Comparison of ENCODE assay signal across 1 cellular context in genomic region chr15:74359376-74359775, GRCh38. TPM values are rescaled to one million over a fixed set of nuclear protein-coding genes. Genes with fewer than 3 reads are reported as not detected.
"Had no signal": no experiment of that assay in that cellular context is flagged by ENCODE, and none has a peak within 500 bp of the region (broad histone marks: within the 10 kb centered on the region; RNA-seq: fewer than 3 reads in every experiment).

No MANE protein-coding gene starts in this region.

RNA-seq across cellular contexts. Expression of gene CYP11A1, which starts 8.1 kb away (rescaled TPM):
- total RNA-seq: activated CD4-positive, alpha-beta memory T cell treated with anti-CD3 and anti-CD28 coated beads, Interleukin-2, amount 10 ng/mL, durations not matched to agents 7 days and 5 days had no signal
